2 cellular contexts compared by ENCODE assay signal in the genomic region with DNA sequence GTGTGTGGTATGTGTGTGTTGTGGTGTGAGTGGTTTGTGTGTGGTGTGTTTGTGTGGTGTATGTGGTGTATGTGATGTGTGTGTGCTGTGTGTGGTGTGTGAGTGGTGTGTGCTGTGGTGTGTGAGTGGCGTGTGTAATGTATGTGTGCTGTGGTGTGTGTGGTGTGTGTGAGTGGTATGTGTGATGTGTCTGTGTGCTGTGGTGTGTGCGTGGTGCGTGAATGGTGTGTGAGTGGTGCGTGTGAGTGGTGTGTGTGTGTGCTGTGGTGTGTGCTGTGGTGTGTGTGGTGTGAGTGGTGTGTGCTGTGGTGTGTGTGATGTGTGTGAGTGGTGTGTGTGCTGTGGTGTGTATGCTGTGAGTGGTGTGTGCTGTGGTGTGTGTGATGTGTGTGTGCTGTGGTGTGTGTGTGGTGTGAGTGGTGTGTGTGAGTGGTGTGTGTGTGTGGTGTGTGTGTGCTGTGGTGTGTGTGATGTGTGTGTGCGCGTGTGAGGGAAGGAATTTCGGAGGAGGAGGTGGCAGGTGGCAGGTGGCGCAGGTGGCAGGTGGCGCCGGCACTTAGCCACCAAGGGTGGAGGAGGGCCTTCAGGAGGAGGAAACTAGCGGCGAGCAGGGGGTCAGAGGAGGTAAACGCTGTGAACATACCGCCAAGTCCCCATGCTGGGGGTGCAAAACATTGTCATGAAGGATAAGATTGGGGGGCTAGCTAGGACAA.
TF ChIP-seq lines count a peak whose summit lies in the region.

No MANE protein-coding gene starts in this region.

TF ChIP-seq in A549, 52 proteins besides CTCF, POLR2A, EP300 and RAD21 (continued from another document):
- TF ChIP-seq BCL3 (IDR thresholded peaks at IDR 0.05) (no peak), SREBF2 (IDR thresholded peaks at IDR 0.05) (no peak), SMC3 (IDR thresholded peaks at IDR 0.05) (no peak), JUN (IDR thresholded peaks at IDR 0.05) (no peak), MYC (IDR thresholded peaks at IDR 0.05; ENCODE audit: borderline replicate concordance, low read length) (no peak)
- TF ChIP-seq, protein P1, sequence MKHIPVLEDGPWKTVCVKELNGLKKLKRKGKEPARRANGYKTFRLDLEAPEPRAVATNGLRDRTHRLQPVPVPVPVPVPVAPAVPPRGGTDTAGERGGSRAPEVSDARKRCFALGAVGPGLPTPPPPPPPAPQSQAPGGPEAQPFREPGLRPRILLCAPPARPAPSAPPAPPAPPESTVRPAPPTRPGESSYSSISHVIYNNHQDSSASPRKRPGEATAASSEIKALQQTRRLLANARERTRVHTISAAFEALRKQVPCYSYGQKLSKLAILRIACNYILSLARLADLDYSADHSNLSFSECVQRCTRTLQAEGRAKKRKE (CRISPR knock-in tag; IDR thresholded peaks at IDR 0.05; ENCODE audit: low read depth), result no peak

TF ChIP-seq in GM23338, 12 proteins besides CTCF, POLR2A, EP300 and RAD21 (continued from another document):
- TF ChIP-seq, protein P2, sequence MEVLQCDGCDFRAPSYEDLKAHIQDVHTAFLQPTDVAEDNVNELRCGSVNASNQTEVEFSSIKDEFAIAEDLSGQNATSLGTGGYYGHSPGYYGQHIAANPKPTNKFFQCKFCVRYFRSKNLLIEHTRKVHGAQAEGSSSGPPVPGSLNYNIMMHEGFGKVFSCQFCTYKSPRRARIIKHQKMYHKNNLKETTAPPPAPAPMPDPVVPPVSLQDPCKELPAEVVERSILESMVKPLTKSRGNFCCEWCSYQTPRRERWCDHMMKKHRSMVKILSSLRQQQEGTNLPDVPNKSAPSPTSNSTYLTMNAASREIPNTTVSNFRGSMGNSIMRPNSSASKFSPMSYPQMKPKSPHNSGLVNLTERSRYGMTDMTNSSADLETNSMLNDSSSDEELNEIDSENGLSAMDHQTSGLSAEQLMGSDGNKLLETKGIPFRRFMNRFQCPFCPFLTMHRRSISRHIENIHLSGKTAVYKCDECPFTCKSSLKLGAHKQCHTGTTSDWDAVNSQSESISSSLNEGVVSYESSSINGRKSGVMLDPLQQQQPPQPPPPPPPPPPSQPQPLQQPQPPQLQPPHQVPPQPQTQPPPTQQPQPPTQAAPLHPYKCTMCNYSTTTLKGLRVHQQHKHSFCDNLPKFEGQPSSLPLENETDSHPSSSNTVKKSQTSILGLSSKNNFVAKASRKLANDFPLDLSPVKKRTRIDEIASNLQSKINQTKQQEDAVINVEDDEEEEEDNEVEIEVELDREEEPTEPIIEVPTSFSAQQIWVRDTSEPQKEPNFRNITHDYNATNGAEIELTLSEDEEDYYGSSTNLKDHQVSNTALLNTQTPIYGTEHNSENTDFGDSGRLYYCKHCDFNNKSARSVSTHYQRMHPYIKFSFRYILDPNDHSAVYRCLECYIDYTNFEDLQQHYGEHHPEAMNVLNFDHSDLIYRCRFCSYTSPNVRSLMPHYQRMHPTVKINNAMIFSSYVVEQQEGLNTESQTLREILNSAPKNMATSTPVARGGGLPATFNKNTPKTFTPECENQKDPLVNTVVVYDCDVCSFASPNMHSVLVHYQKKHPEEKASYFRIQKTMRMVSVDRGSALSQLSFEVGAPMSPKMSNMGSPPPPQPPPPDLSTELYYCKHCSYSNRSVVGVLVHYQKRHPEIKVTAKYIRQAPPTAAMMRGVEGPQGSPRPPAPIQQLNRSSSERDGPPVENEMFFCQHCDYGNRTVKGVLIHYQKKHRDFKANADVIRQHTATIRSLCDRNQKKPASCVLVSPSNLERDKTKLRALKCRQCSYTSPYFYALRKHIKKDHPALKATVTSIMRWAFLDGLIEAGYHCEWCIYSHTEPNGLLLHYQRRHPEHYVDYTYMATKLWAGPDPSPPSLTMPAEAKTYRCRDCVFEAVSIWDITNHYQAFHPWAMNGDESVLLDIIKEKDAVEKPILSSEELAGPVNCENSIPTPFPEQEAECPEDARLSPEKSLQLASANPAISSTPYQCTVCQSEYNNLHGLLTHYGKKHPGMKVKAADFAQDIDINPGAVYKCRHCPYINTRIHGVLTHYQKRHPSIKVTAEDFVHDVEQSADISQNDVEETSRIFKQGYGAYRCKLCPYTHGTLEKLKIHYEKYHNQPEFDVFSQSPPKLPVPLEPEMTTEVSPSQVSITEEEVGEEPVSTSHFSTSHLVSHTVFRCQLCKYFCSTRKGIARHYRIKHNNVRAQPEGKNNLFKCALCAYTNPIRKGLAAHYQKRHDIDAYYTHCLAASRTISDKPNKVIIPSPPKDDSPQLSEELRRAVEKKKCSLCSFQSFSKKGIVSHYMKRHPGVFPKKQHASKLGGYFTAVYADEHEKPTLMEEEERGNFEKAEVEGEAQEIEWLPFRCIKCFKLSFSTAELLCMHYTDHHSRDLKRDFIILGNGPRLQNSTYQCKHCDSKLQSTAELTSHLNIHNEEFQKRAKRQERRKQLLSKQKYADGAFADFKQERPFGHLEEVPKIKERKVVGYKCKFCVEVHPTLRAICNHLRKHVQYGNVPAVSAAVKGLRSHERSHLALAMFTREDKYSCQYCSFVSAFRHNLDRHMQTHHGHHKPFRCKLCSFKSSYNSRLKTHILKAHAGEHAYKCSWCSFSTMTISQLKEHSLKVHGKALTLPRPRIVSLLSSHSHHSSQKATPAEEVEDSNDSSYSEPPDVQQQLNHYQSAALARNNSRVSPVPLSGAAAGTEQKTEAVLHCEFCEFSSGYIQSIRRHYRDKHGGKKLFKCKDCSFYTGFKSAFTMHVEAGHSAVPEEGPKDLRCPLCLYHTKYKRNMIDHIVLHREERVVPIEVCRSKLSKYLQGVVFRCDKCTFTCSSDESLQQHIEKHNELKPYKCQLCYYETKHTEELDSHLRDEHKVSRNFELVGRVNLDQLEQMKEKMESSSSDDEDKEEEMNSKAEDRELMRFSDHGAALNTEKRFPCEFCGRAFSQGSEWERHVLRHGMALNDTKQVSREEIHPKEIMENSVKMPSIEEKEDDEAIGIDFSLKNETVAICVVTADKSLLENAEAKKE (CRISPR knock-in tag; IDR thresholded peaks at IDR 0.05), result no peak
- TF ChIP-seq ETS1 (IDR thresholded peaks at IDR 0.05) (no peak), REST (IDR thresholded peaks at IDR 0.05; ENCODE audit: unreplicated experiment) (no peak), ZNF331 (CRISPR knock-in tag; IDR thresholded peaks at IDR 0.05; ENCODE audit: low read depth) (no peak), NANOG (IDR thresholded peaks at IDR 0.05; ENCODE audit: borderline replicate concordance) (no peak), JUNB (IDR thresholded peaks at IDR 0.05; ENCODE audit: unreplicated experiment) (no peak), ZNF114 (CRISPR knock-in tag; IDR thresholded peaks at IDR 0.05) (no peak)
